Comparison of ENCODE assay signal across 20 cellular contexts in the genomic region with DNA sequence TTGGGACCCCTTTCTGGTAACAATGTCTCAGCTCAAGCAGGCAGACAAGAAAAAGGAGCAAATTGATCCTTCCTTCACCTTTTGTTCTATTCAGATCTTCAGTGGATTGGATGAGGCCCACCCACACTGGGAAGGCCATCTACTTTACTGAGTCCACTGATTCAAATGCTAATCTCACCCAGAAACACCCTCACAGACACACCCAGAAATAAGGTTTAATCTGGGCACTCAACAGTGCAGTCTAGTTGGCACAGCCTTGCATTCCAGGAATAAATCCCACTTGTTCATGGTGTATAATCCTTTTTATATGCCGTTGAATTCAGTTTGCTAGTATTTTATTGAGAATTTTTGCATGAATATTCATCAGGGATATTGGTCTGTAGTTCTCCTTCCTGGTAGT.
"Had no signal": no experiment of that assay in that cellular context is flagged by ENCODE, and none has a peak within 500 bp of the region (broad histone marks: within the 10 kb centered on the region; RNA-seq: fewer than 3 reads in every experiment).

No MANE protein-coding gene starts in this region.

- ATAC-seq: left ventricle myocardium superior, natural killer cell, right cardiac atrium had no signal

- FAIRE-seq: islet of Langerhans had no signal

- H3K27me3 Mint-ChIP-seq: activated naive CD4-positive, alpha-beta T cell treated with anti-CD3 and anti-CD28 coated beads, Interleukin-2, amount 10 ng/mL, durations not matched to agents 7 days and 5 days had no signal

- H3K9ac ChIP-seq: parathyroid adenoma had no signal

- H3K27ac Mint-ChIP-seq: activated naive CD4-positive, alpha-beta T cell treated with anti-CD3 and anti-CD28 coated beads, Interleukin-2, amount 10 ng/mL, durations not matched to agents 7 days and 5 days; natural killer cell had no signal

- H3K4me3 ChIP-seq: testis, upper lobe of left lung had no signal

- H3K36me3 ChIP-seq: brain microvascular endothelial cell, upper lobe of left lung had no signal

- H3K27ac ChIP-seq: brain microvascular endothelial cell, parathyroid adenoma, testis, upper lobe of left lung had no signal

- H3K4me1 Mint-ChIP-seq: activated naive CD4-positive, alpha-beta T cell treated with anti-CD3 and anti-CD28 coated beads, Interleukin-2, amount 10 ng/mL, durations not matched to agents 7 days and 5 days; natural killer cell had no signal

- H3K79me2 ChIP-seq: parathyroid adenoma had no signal

- H3K36me3 Mint-ChIP-seq: activated naive CD4-positive, alpha-beta T cell treated with anti-CD3 and anti-CD28 coated beads, Interleukin-2, amount 10 ng/mL, durations not matched to agents 7 days and 5 days; natural killer cell had no signal

- H3K4me3 Mint-ChIP-seq: activated naive CD4-positive, alpha-beta T cell treated with anti-CD3 and anti-CD28 coated beads, Interleukin-2, amount 10 ng/mL, durations not matched to agents 7 days and 5 days; natural killer cell had no signal

- H3K4me1 ChIP-seq: parathyroid adenoma, testis, upper lobe of left lung had no signal

- H3K27me3 ChIP-seq: brain microvascular endothelial cell, testis, upper lobe of left lung had no signal

- H2AFZ ChIP-seq: parathyroid adenoma had no signal

- DNase-seq: activated CD4-positive, alpha-beta T cell treated with anti-CD3 and anti-CD28 coated beads, Interleukin-2, amount 50 U/mL, for 48 hours; activated effector memory CD4-positive, alpha-beta T cell treated with Interleukin-2 at 50 U/mL for 16 hours; activated naive CD4-positive, alpha-beta T cell treated with anti-CD3 and anti-CD28 coated beads, Interleukin-2, amount 10 ng/mL, durations not matched to agents 7 days and 5 days; aorta; brain microvascular endothelial cell; central memory CD4-positive, alpha-beta T cell; dermis blood vessel endothelial cell; effector CD8-positive, alpha-beta T cell; erythroblast; foreskin fibroblast; left ventricle myocardium superior; midbrain; natural killer cell; right cardiac atrium; stimulated activated CD4-positive, alpha-beta T cell treated with anti-CD3 and anti-CD28 coated beads, Interleukin-12 subunit alpha, Interleukin-12 subunit beta, amount 100 ng/mL, for 4 hours; T-helper 9 cell; testis; upper lobe of left lung had no signal

- H3K9me3 ChIP-seq: testis, upper lobe of left lung had no signal
